In the genomic region with DNA sequence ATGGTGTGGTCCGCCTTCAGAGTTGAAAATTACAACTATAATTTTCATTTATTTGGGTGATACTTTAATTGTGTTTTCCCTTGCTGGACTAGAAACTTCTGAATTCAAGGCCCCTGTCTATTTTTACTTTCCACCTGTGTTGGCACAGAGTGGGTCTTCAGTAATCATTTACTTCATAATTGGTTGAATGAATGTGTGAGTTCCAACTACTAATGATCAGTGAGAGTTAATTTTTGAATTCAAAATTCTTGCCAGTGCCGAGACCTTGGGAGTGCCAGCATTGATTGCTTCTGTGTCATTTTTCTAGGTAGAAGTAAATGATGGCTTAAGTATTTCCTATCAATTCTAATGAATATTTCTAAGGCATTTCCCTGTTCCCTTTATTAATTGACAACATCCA, we compare ENCODE assay signal across 19 cellular contexts.
DNase-seq lines count a peak whose midpoint lies in the region; ATAC-seq and TF ChIP-seq lines count a peak whose summit lies in the region.
"Had no signal": no experiment of that assay in that cellular context is flagged by ENCODE, and none has a peak within 500 bp of the region (broad histone marks: within the 10 kb centered on the region; RNA-seq: fewer than 3 reads in every experiment).

No MANE protein-coding gene starts in this region.

- peak overlapping the region; percentile 5 for H3K4me3 Mint-ChIP-seq in stimulated activated naive CD8-positive, alpha-beta T cell treated with anti-CD3 and anti-CD28 coated beads, Interleukin-15, Interleukin-2, amounts not matched to agents 100 ng/mL and 50 ng/mL, for 24 hours
- H3K4me3 Mint-ChIP-seq in activated T-helper 17 cell treated with anti-CD3 and anti-CD28 coated beads, Interleukin-2, amount 50 U/mL, for 72 hours, result peak overlapping the region; percentile 73
- peak overlapping the region in 4 of 10 donors; percentile 16 to 54 (median 37) for H3K4me3 Mint-ChIP-seq in naive thymus-derived CD8-positive, alpha-beta T cell
- H3K4me3 Mint-ChIP-seq: GM23338 had no signal

- H3K36me3 Mint-ChIP-seq in stimulated activated naive CD8-positive, alpha-beta T cell treated with anti-CD3 and anti-CD28 coated beads, Interleukin-15, Interleukin-2, amounts not matched to agents 100 ng/mL and 50 ng/mL, for 24 hours (ENCODE audit: low read depth), result peaks cover 16% of the 10 kb centered on the region
- no peaks in the 10 kb centered on the region for H3K36me3 Mint-ChIP-seq in activated T-helper 17 cell treated with anti-CD3 and anti-CD28 coated beads, Interleukin-2, amount 50 U/mL, for 72 hours (ENCODE audit: low read depth)
- H3K36me3 Mint-ChIP-seq in naive thymus-derived CD8-positive, alpha-beta T cell, result peaks cover 0 to 7% (median 0%) of the 10 kb centered on the region in 3 donors

- no peak for ATAC-seq in stimulated activated naive CD8-positive, alpha-beta T cell treated with anti-CD3 and anti-CD28 coated beads, Interleukin-15, Interleukin-2, amounts not matched to agents 100 U/mL and 50 U/mL, for 24 hours
- ATAC-seq in activated T-helper 17 cell treated with anti-CD3 and anti-CD28 coated beads, Interleukin-2, amount 50 U/mL, for 72 hours (replicated peaks), result no peak
- no peak for ATAC-seq in naive thymus-derived CD8-positive, alpha-beta T cell
- ATAC-seq in HG03025 (IDR thresholded peaks at IDR 0.05; ENCODE audit: low FRiP score, unreplicated experiment), result no peak
- ATAC-seq in mucosa of descending colon, result no peak
- ATAC-seq: GM23338 had no signal

- TF ChIP-seq CTCF in mucosa of descending colon (IDR thresholded peaks at IDR 0.05), result no peak

- no peaks in the 10 kb centered on the region for H3K9me3 ChIP-seq in mucosa of descending colon
- H3K9me3 ChIP-seq: BE2C, Caco-2, HAP-1 had no signal

- H3K27me3 Mint-ChIP-seq in stimulated activated naive CD8-positive, alpha-beta T cell treated with anti-CD3 and anti-CD28 coated beads, Interleukin-15, Interleukin-2, amounts not matched to agents 100 ng/mL and 50 ng/mL, for 24 hours, result no peaks in the 10 kb centered on the region
- H3K27me3 Mint-ChIP-seq in activated T-helper 17 cell treated with anti-CD3 and anti-CD28 coated beads, Interleukin-2, amount 50 U/mL, for 72 hours, result no peaks in the 10 kb centered on the region
- H3K27me3 Mint-ChIP-seq in naive thymus-derived CD8-positive, alpha-beta T cell, result no peaks in the 10 kb centered on the region

- no peaks in the 10 kb centered on the region for H3K9me3 Mint-ChIP-seq in stimulated activated naive CD8-positive, alpha-beta T cell treated with anti-CD3 and anti-CD28 coated beads, Interleukin-15, Interleukin-2, amounts not matched to agents 100 ng/mL and 50 ng/mL, for 24 hours
- no peaks in the 10 kb centered on the region for H3K9me3 Mint-ChIP-seq in activated T-helper 17 cell treated with anti-CD3 and anti-CD28 coated beads, Interleukin-2, amount 50 U/mL, for 72 hours
- peaks cover 0 to 2% (median 0%) of the 10 kb centered on the region in 9 donors for H3K9me3 Mint-ChIP-seq in naive thymus-derived CD8-positive, alpha-beta T cell
- H3K9me3 Mint-ChIP-seq: GM23338 had no signal

- H3K27ac Mint-ChIP-seq in stimulated activated naive CD8-positive, alpha-beta T cell treated with anti-CD3 and anti-CD28 coated beads, Interleukin-15, Interleukin-2, amounts not matched to agents 100 ng/mL and 50 ng/mL, for 24 hours, result peak overlapping the region; percentile 91
- H3K27ac Mint-ChIP-seq in activated T-helper 17 cell treated with anti-CD3 and anti-CD28 coated beads, Interleukin-2, amount 50 U/mL, for 72 hours, result peak overlapping the region; percentile 87
- H3K27ac Mint-ChIP-seq in naive thymus-derived CD8-positive, alpha-beta T cell, result peak overlapping the region in 6 of 10 donors; percentile 8 to 88 (median 50)

- peaks cover 80% of the 10 kb centered on the region for H3K4me1 Mint-ChIP-seq in stimulated activated naive CD8-positive, alpha-beta T cell treated with anti-CD3 and anti-CD28 coated beads, Interleukin-15, Interleukin-2, amounts not matched to agents 100 ng/mL and 50 ng/mL, for 24 hours (ENCODE audit: low read depth)
- peaks cover 26% of the 10 kb centered on the region for H3K4me1 Mint-ChIP-seq in activated T-helper 17 cell treated with anti-CD3 and anti-CD28 coated beads, Interleukin-2, amount 50 U/mL, for 72 hours
- H3K4me1 Mint-ChIP-seq in naive thymus-derived CD8-positive, alpha-beta T cell, result peaks cover 24 to 75% (median 54%) of the 10 kb centered on the region in 4 donors

- no peak for DNase-seq in stimulated activated naive CD8-positive, alpha-beta T cell treated with anti-CD3 and anti-CD28 coated beads, Interleukin-15, Interleukin-2, amounts not matched to agents 100 U/mL and 50 U/mL, for 24 hours
- DNase-seq in naive thymus-derived CD8-positive, alpha-beta T cell, result no peak
- no peak for DNase-seq in GM03348 (ENCODE audit: low spot score)
- no peak for DNase-seq in mucosa of descending colon
- DNase-seq: BE2C; Caco-2; NCI-H1092; NCI-H1436 treated with DMSO at 0.1 percent for 48 hours; NCI-H2029; NCI-H510A treated with DMSO at 0.1 percent for 48 hours; NCI-H748 treated with DMSO at 0.1 percent for 48 hours; NK-92 treated with Interleukin-12 subunit alpha and Interleukin-12 subunit beta, amount 100 ng/mL, for 24 hours; SHP77 treated with DMSO at 0.1 percent for 48 hours had no signal

- POLR2A ChIA-PET in naive thymus-derived CD8-positive, alpha-beta T cell (lab: Charles Lee), result no interaction called here

- H3K4me1 ChIP-seq in mucosa of descending colon (ENCODE audit: low read depth), result peaks cover 6% of the 10 kb centered on the region
- H3K4me1 ChIP-seq: BE2C, Caco-2, HAP-1 had no signal

- intact Hi-C loops in mucosa of descending colon (cut with DNase I, micrococcal nuclease), result no loop called here

- H3K36me3 ChIP-seq in mucosa of descending colon (ENCODE audit: low read depth), result no peaks in the 10 kb centered on the region
- H3K36me3 ChIP-seq: BE2C, HAP-1 had no signal

- H3K4me3 ChIP-seq in mucosa of descending colon, result no peak overlapping the region
- H3K4me3 ChIP-seq: GM23338, HAP-1, SK-N-MC had no signal
